20 cellular contexts compared by ENCODE assay signal in genomic region chr6:111472933-111473435, GRCh38.
"Had no signal": no experiment of that assay in that cellular context is flagged by ENCODE, and none has a peak within 500 bp of the region (broad histone marks: within the 10 kb centered on the region; RNA-seq: fewer than 3 reads in every experiment).

No MANE protein-coding gene starts in this region.

- H3K9me3 Mint-ChIP-seq: nephron had no signal

- H3K27ac Mint-ChIP-seq: nephron had no signal

- H3K27ac ChIP-seq: breast epithelium, esophagus squamous epithelium, heart right ventricle, SJSA1, testis had no signal

- H3K4me3 Mint-ChIP-seq: nephron had no signal

- H3K9me3 ChIP-seq: breast epithelium, esophagus squamous epithelium, heart right ventricle, left lung, sigmoid colon, SJSA1, testis, uterus had no signal

- ATAC-seq: heart right ventricle, left lung had no signal

- H3K4me3 ChIP-seq: breast epithelium, dorsolateral prefrontal cortex, esophagus squamous epithelium, heart right ventricle, left lung, sigmoid colon, SJSA1, testis, uterus had no signal

- H3K27me3 ChIP-seq: breast epithelium, dorsolateral prefrontal cortex, esophagus squamous epithelium, heart right ventricle, left lung, sigmoid colon, SJSA1, testis, uterus had no signal

- DNase-seq: activated CD4-positive, alpha-beta T cell treated with anti-CD3 and anti-CD28 coated beads for 4 hours; activated naive CD4-positive, alpha-beta T cell treated with Interleukin-2 at 50 U/mL for 16 hours; activated T-cell treated with anti-CD3 and anti-CD28 coated beads, Interleukin-2, amount 50 U/mL, for 1 hour; anterior cingulate cortex; dorsolateral prefrontal cortex; esophagus squamous epithelium; foreskin melanocyte; heart right ventricle; islet precursor cell; left lung; sigmoid colon; stimulated activated naive CD4-positive, alpha-beta T cell treated with Interleukin-2 at 50 U/mL for 16 hours; SW 1271; T1000; testis; uterus had no signal

- FAIRE-seq: endometrium had no signal

- H3K36me3 ChIP-seq: breast epithelium, esophagus squamous epithelium, left lung, uterus had no signal
